Comparison of ENCODE assay signal across 20 cellular contexts in genomic region chr7:112292162-112292561, GRCh38.
DNase-seq lines count a peak whose midpoint lies in the region; ATAC-seq and TF ChIP-seq lines count a peak whose summit lies in the region.
"Had no signal": no experiment of that assay in that cellular context is flagged by ENCODE, and none has a peak within 500 bp of the region (broad histone marks: within the 10 kb centered on the region; RNA-seq: fewer than 3 reads in every experiment).

No MANE protein-coding gene starts in this region.

- no peak overlapping the region for H2AFZ ChIP-seq in GM23338

- H3K4me2 ChIP-seq in GM23338 = no peak overlapping the region

- DNase-seq in GM23338 (ENCODE audit: low spot score) (peak; percentile 25), medulla oblongata (ENCODE audit: extremely low spot score) (peak; percentile 47), NCI-H2029 (lab: John Stamatoyannopoulos, UW) (no peak), HK-2 (ENCODE audit: unreplicated experiment) (no peak)
- DNase-seq: ACHN; BE2C; C1 segment of cervical spinal cord; CD4-positive, CD25-positive, alpha-beta regulatory T cell; CD8-positive, alpha-beta memory T cell; COR-L47; DMS153; DMS79; GF-D8; HCEC 1CT; HFFc6; IMR-90; KBM-7 had no signal

- H3K36me3 Mint-ChIP-seq in GM23338 (ENCODE audit: low read depth) = peaks cover 6% of the 10 kb centered on the region; the same call in 2 of the 3 replicates
- peaks cover 35% of the 10 kb centered on the region for H3K36me3 Mint-ChIP-seq in activated T-helper 17 cell treated with anti-CD3 and anti-CD28 coated beads, Interleukin-2, amount 50 U/mL, for 72 hours (ENCODE audit: low read depth)

- no peaks in the 10 kb centered on the region for H3K9me2 ChIP-seq in GM23338 (ENCODE audit: insufficient read depth)

- H4K20me1 ChIP-seq in GM23338 (replicated peaks; ENCODE audit: insufficient read depth) = no peaks in the 10 kb centered on the region

- no peaks in the 10 kb centered on the region for H3K36me3 ChIP-seq in GM23338 (ENCODE audit: insufficient read depth)
- H3K36me3 ChIP-seq: BE2C had no signal

- ATAC-seq in GM23338 (peak; percentile 59; the same call in 2 of the 3 replicates), GM21367 (IDR thresholded peaks at IDR 0.05; ENCODE audit: unreplicated experiment) (no peak), GM18873 (IDR thresholded peaks at IDR 0.05; ENCODE audit: low FRiP score, unreplicated experiment) (no peak)
- ATAC-seq in activated T-helper 17 cell treated with anti-CD3 and anti-CD28 coated beads, Interleukin-2, amount 50 U/mL, for 72 hours (replicated peaks) = no peak

- no peak for TF ChIP-seq CTCF in GM23338 (conservative IDR thresholded peaks at IDR 0.05; ENCODE audit: low read depth in 2 of 2)

- H3K9me3 Mint-ChIP-seq in GM23338 = no peaks in the 10 kb centered on the region
- H3K9me3 Mint-ChIP-seq in activated T-helper 17 cell treated with anti-CD3 and anti-CD28 coated beads, Interleukin-2, amount 50 U/mL, for 72 hours = no peaks in the 10 kb centered on the region
- H3K9me3 Mint-ChIP-seq: CD4-positive, CD25-positive, alpha-beta regulatory T cell; CD8-positive, alpha-beta memory T cell; HFFc6 had no signal

- no peak overlapping the region for H3K27ac ChIP-seq in GM23338 (ENCODE audit: low read depth)

- H3K4me1 Mint-ChIP-seq in GM23338 = peaks cover 7% of the 10 kb centered on the region; the same call in 2 of the 3 replicates
- no peaks in the 10 kb centered on the region for H3K4me1 Mint-ChIP-seq in activated T-helper 17 cell treated with anti-CD3 and anti-CD28 coated beads, Interleukin-2, amount 50 U/mL, for 72 hours

- H3K27ac Mint-ChIP-seq in GM23338 = no peak overlapping the region
- H3K27ac Mint-ChIP-seq in activated T-helper 17 cell treated with anti-CD3 and anti-CD28 coated beads, Interleukin-2, amount 50 U/mL, for 72 hours = peak overlapping the region; percentile 7
- H3K27ac Mint-ChIP-seq: CD8-positive, alpha-beta memory T cell; HFFc6 had no signal

- H3K4me3 Mint-ChIP-seq in GM23338 = no peak overlapping the region
- H3K4me3 Mint-ChIP-seq in activated T-helper 17 cell treated with anti-CD3 and anti-CD28 coated beads, Interleukin-2, amount 50 U/mL, for 72 hours = no peak overlapping the region
- H3K4me3 Mint-ChIP-seq: CD4-positive, CD25-positive, alpha-beta regulatory T cell; CD8-positive, alpha-beta memory T cell; HFFc6 had no signal

- no peaks in the 10 kb centered on the region for H3K27me3 Mint-ChIP-seq in GM23338 (ENCODE audit: insufficient read depth, low read depth, poor library complexity)
- no peaks in the 10 kb centered on the region for H3K27me3 Mint-ChIP-seq in activated T-helper 17 cell treated with anti-CD3 and anti-CD28 coated beads, Interleukin-2, amount 50 U/mL, for 72 hours
- H3K27me3 Mint-ChIP-seq: CD4-positive, CD25-positive, alpha-beta regulatory T cell had no signal

- H3K79me2 ChIP-seq in GM23338 (replicated peaks; ENCODE audit: insufficient read depth) = peaks cover 3% of the 10 kb centered on the region; the same call in 1 of the 2 replicates

- H3K27me3 ChIP-seq in GM23338 (ENCODE audit: insufficient read depth) = no peaks in the 10 kb centered on the region
- H3K27me3 ChIP-seq: BE2C had no signal

- H3K4me3 ChIP-seq in GM23338 = no peak overlapping the region

- H3K4me1 ChIP-seq in GM23338 (ENCODE audit: insufficient read depth) = no peaks in the 10 kb centered on the region; the same call in 1 of the 2 replicates
- H3K4me1 ChIP-seq: BE2C had no signal

- H3F3A ChIP-seq in GM23338 (replicated peaks; ENCODE audit: low read depth) = no peaks in the 10 kb centered on the region

TF ChIP-seq in GM23338, 12 proteins besides CTCF, POLR2A, EP300 and RAD21:
- TF ChIP-seq CREB1 (CRISPR knock-in tag; IDR thresholded peaks at IDR 0.05; ENCODE audit: low read depth) (no peak), POLR2AphosphoS5 (IDR thresholded peaks at IDR 0.05; ENCODE audit: low read depth) (no peak), REST (IDR thresholded peaks at IDR 0.05; ENCODE audit: unreplicated experiment) (no peak), ZNF331 (CRISPR knock-in tag; IDR thresholded peaks at IDR 0.05; ENCODE audit: low read depth) (no peak), EZH2 (IDR thresholded peaks at IDR 0.05; ENCODE audit: low read depth, unreplicated experiment) (no peak), JUNB (IDR thresholded peaks at IDR 0.05; ENCODE audit: unreplicated experiment) (no peak), ZNF114 (CRISPR knock-in tag; IDR thresholded peaks at IDR 0.05) (no peak), NANOG (IDR thresholded peaks at IDR 0.05; ENCODE audit: borderline replicate concordance) (no peak)

Comparison
In these comparisons a context has a peak if more than half of its experiments do, and no peak if none do; other contexts are left out.
1. DNase-seq: peak in GM23338 (single experiment) and medulla oblongata (single experiment); none in NCI-H2029 (single experiment) and HK-2 (single experiment).